In the genomic region with DNA sequence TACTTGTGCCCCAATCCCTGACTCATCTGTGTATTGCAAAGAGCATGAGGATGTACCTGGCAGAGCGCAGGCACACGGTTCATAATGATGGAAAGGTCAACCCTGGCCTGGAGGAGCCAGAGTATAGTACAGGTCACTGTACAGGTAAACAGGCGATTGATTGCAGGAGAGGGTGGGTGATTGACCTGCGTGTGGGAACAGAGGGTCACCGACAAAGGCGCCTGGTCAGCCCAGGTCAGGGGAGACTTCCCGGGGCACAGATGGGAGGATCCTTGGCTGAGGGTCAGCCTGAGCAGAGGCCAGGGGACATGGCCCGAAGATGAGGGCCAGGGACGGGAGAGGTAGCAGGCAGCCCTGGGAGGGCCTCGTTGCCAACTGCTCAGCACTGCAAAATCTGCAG, we compare ENCODE assay signal across 1 cellular context.
TF ChIP-seq lines count a peak whose summit lies in the region.

No MANE protein-coding gene starts in this region.

TF ChIP-seq in liver, 16 proteins besides CTCF, POLR2A, EP300 and RAD21 (continued from another document):
- TF ChIP-seq, protein P1, sequence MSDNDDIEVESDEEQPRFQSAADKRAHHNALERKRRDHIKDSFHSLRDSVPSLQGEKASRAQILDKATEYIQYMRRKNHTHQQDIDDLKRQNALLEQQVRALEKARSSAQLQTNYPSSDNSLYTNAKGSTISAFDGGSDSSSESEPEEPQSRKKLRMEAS (IDR thresholded peaks at IDR 0.05): no peak
- TF ChIP-seq, protein P2, sequence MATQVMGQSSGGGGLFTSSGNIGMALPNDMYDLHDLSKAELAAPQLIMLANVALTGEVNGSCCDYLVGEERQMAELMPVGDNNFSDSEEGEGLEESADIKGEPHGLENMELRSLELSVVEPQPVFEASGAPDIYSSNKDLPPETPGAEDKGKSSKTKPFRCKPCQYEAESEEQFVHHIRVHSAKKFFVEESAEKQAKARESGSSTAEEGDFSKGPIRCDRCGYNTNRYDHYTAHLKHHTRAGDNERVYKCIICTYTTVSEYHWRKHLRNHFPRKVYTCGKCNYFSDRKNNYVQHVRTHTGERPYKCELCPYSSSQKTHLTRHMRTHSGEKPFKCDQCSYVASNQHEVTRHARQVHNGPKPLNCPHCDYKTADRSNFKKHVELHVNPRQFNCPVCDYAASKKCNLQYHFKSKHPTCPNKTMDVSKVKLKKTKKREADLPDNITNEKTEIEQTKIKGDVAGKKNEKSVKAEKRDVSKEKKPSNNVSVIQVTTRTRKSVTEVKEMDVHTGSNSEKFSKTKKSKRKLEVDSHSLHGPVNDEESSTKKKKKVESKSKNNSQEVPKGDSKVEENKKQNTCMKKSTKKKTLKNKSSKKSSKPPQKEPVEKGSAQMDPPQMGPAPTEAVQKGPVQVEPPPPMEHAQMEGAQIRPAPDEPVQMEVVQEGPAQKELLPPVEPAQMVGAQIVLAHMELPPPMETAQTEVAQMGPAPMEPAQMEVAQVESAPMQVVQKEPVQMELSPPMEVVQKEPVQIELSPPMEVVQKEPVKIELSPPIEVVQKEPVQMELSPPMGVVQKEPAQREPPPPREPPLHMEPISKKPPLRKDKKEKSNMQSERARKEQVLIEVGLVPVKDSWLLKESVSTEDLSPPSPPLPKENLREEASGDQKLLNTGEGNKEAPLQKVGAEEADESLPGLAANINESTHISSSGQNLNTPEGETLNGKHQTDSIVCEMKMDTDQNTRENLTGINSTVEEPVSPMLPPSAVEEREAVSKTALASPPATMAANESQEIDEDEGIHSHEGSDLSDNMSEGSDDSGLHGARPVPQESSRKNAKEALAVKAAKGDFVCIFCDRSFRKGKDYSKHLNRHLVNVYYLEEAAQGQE (IDR thresholded peaks at IDR 0.05): no peak
- TF ChIP-seq, protein P3, sequence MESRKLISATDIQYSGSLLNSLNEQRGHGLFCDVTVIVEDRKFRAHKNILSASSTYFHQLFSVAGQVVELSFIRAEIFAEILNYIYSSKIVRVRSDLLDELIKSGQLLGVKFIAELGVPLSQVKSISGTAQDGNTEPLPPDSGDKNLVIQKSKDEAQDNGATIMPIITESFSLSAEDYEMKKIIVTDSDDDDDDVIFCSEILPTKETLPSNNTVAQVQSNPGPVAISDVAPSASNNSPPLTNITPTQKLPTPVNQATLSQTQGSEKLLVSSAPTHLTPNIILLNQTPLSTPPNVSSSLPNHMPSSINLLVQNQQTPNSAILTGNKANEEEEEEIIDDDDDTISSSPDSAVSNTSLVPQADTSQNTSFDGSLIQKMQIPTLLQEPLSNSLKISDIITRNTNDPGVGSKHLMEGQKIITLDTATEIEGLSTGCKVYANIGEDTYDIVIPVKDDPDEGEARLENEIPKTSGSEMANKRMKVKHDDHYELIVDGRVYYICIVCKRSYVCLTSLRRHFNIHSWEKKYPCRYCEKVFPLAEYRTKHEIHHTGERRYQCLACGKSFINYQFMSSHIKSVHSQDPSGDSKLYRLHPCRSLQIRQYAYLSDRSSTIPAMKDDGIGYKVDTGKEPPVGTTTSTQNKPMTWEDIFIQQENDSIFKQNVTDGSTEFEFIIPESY (IDR thresholded peaks at IDR 0.05): no peak
- TF ChIP-seq RXRA (IDR thresholded peaks at IDR 0.05): peak; percentile 95 to 97
- TF ChIP-seq HNF4G (IDR thresholded peaks at IDR 0.05): no peak
- TF ChIP-seq, protein P4, sequence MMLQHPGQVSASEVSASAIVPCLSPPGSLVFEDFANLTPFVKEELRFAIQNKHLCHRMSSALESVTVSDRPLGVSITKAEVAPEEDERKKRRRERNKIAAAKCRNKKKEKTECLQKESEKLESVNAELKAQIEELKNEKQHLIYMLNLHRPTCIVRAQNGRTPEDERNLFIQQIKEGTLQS (IDR thresholded peaks at IDR 0.05): no peak
- peak in 1 of 2 donors; percentile 72 for TF ChIP-seq JUND (IDR thresholded peaks at IDR 0.05)
